In the genomic region with DNA sequence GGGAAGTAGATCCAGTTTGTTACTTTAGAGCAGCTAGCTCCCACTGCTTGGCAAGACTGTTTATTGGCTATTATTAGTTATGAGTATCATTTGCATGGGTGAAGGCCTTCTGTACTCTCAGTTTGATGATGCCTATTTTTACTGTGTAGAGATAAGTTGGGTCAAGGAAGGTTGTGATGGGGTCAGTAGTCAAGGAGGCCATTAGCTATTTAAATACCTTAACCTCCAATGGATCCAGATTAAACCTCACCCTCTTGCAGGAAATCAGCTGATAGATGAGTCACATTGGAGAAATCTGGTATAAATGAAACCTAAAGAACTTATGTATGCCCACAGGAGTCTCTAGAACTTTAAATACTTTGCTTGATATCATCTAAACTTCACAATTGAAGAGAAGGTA, we compare ENCODE assay signal across 12 cellular contexts. TPM values are rescaled to one million over a fixed set of nuclear protein-coding genes. Genes with fewer than 3 reads are reported as not detected.
DNase-seq lines count a peak whose midpoint lies in the region; ATAC-seq, FAIRE-seq and TF ChIP-seq lines count a peak whose summit lies in the region.
"Had no signal": no experiment of that assay in that cellular context is flagged by ENCODE, and none has a peak within 500 bp of the region (broad histone marks: within the 10 kb centered on the region; RNA-seq: fewer than 3 reads in every experiment).

No MANE protein-coding gene starts in this region.

- no peaks in the 10 kb centered on the region for H3K79me2 ChIP-seq in PC-3 (ENCODE audit: low read length)

- FAIRE-seq in urothelium cell line (lab: Jason Lieb, UNC) = no peak

- H3K27me3 ChIP-seq in CD8-positive, alpha-beta T cell (ENCODE audit: insufficient read depth, low read length) = no peaks in the 10 kb centered on the region
- H3K27me3 ChIP-seq in PC-3 (ENCODE audit: low read length) = no peaks in the 10 kb centered on the region
- no peaks in the 10 kb centered on the region for H3K27me3 ChIP-seq in right lobe of liver
- H3K27me3 ChIP-seq: neutrophil had no signal

- H3K36me3 ChIP-seq in CD8-positive, alpha-beta T cell (ENCODE audit: insufficient read depth, low read length) = no peaks in the 10 kb centered on the region
- H3K36me3 ChIP-seq in PC-3 (ENCODE audit: low read depth, low read length) (no peaks in the 10 kb centered on the region), right lobe of liver (no peaks in the 10 kb centered on the region)
- H3K36me3 ChIP-seq: neutrophil had no signal

- peaks cover 85% of the 10 kb centered on the region for H3K4me1 Mint-ChIP-seq in CD8-positive, alpha-beta T cell (ENCODE audit: low read depth)

- intact Hi-C loops in CD8-positive, alpha-beta T cell (cut with DNase I, micrococcal nuclease) = loop anchor here (2.0 to 5.0 kb wide), 3 partner anchors 31 to 974 kb away; no protein-coding TSS in a partner anchor
- intact Hi-C loops in PC-3 (cut with micrococcal nuclease) (loop anchor here (5.0 kb wide), 1 partner anchor 44 kb away; a partner anchor contains a TSS), right lobe of liver (cut with DNase I) (no loop called here)

- H3K4me1 ChIP-seq in CD8-positive, alpha-beta T cell (ENCODE audit: insufficient read depth, low read length) = peaks cover 78% of the 10 kb centered on the region
- H3K4me1 ChIP-seq in PC-3 (ENCODE audit: insufficient read depth, low read length) (peaks cover 62% of the 10 kb centered on the region), right lobe of liver (no peaks in the 10 kb centered on the region)

- no peak for DNase-seq in CD8-positive, alpha-beta T cell
- peak; percentile 28 for DNase-seq in PC-3
- peak; percentile 63 for DNase-seq in choroid plexus epithelial cell (ENCODE audit: low read depth)
- DNase-seq in right lobe of liver = no peak
- DNase-seq in AG08396 (ENCODE audit: low spot score) = no peak
- DNase-seq in urothelium cell line (ENCODE audit: low spot score) = no peak
- no peak for DNase-seq in 8988T
- DNase-seq: cerebellar nuclear complex, NCI-H446 had no signal

- no peaks in the 10 kb centered on the region for H3K36me3 Mint-ChIP-seq in CD8-positive, alpha-beta T cell

- H2AFZ ChIP-seq in PC-3 (ENCODE audit: low read length) = no peak overlapping the region

- no TSS peak for BruUV-seq in PC-3 (replicated peaks; lab: Mats Ljungman, UMichigan)

- TF ChIP-seq POLR2A in right lobe of liver (IDR thresholded peaks at IDR 0.05) = no peak

- H3K9me2 ChIP-seq in PC-3 (replicated peaks; ENCODE audit: low read length) = no peaks in the 10 kb centered on the region

- H3F3A ChIP-seq in PC-3 (ENCODE audit: low read length, unreplicated experiment) = peaks cover 8% of the 10 kb centered on the region

- H3K4me3 Mint-ChIP-seq in CD8-positive, alpha-beta T cell = peak overlapping the region; percentile 6

- no peaks in the 10 kb centered on the region for H4K20me1 ChIP-seq in PC-3 (ENCODE audit: low read length)

- no peaks in the 10 kb centered on the region for H3K9me3 ChIP-seq in CD8-positive, alpha-beta T cell (ENCODE audit: low read length)
- H3K9me3 ChIP-seq in PC-3 (ENCODE audit: low read length) = no peaks in the 10 kb centered on the region
- no peaks in the 10 kb centered on the region for H3K9me3 ChIP-seq in right lobe of liver
- H3K9me3 ChIP-seq: neutrophil had no signal

- H3K27ac ChIP-seq in CD8-positive, alpha-beta T cell (ENCODE audit: low read depth, low read length) = no peak overlapping the region
- H3K27ac ChIP-seq in PC-3 (ENCODE audit: low read length) (no peak overlapping the region), right lobe of liver (peak overlapping the region in 2 of 3 donors; percentile 53 to 62)
- H3K27ac ChIP-seq: neutrophil had no signal

- H3K9me3 Mint-ChIP-seq in CD8-positive, alpha-beta T cell = no peaks in the 10 kb centered on the region

- CTCF ChIA-PET in CD8-positive, alpha-beta T cell (lab: Charles Lee) = interaction anchor here (1.1 to 4.0 kb wide), 3 partner anchors 11 to 45 kb away, joined by 4 to 19 read pairs (median 5); a partner anchor contains a TSS
- CTCF ChIA-PET in PC-3 (lab: Charles Lee) = interaction anchor here (0.7 kb wide), 1 partner anchor 31 kb away, joined by 3 read pairs; no protein-coding TSS in a partner anchor

- no peaks in the 10 kb centered on the region for H3K27me3 Mint-ChIP-seq in CD8-positive, alpha-beta T cell (ENCODE audit: low read depth)

- H3K9ac ChIP-seq in PC-3 (ENCODE audit: low read length) = no peak overlapping the region

- ATAC-seq in CD8-positive, alpha-beta T cell = no peak
- no peak for ATAC-seq in PC-3
- ATAC-seq in right lobe of liver = no peak
- no peak for ATAC-seq in HG02642 (IDR thresholded peaks at IDR 0.05; ENCODE audit: poor library complexity, unreplicated experiment)
- ATAC-seq: left lobe of liver had no signal

- no peak for TF ChIP-seq CTCF in CD8-positive, alpha-beta T cell (IDR thresholded peaks at IDR 0.05)
- TF ChIP-seq CTCF in PC-3 (conservative IDR thresholded peaks at IDR 0.05; ENCODE audit: low read depth, low read length) = no peak
- no peak for TF ChIP-seq CTCF in choroid plexus epithelial cell (conservative IDR thresholded peaks at IDR 0.05; ENCODE audit: low read depth, low read length)
- TF ChIP-seq CTCF in right lobe of liver (IDR thresholded peaks at IDR 0.05) = no peak

- POLR2A ChIA-PET in CD8-positive, alpha-beta T cell (lab: Charles Lee) = interaction anchor here (1.0 to 1.3 kb wide), 2 partner anchors 10 to 681 kb away, joined by 3 to 5 read pairs; no protein-coding TSS in a partner anchor
- POLR2A ChIA-PET in PC-3 (lab: Charles Lee; ENCODE audit: unreplicated experiment) = no interaction called here

- H3K4me3 ChIP-seq in CD8-positive, alpha-beta T cell (ENCODE audit: low read depth, low read length) = no peak overlapping the region
- H3K4me3 ChIP-seq in PC-3 (ENCODE audit: low read length) (no peak overlapping the region), choroid plexus epithelial cell (ENCODE audit: low read depth, low read length) (no peak overlapping the region), right lobe of liver (no peak overlapping the region)

- peak overlapping the region; percentile 99 for H3K27ac Mint-ChIP-seq in CD8-positive, alpha-beta T cell

- H3K4me2 ChIP-seq in PC-3 (ENCODE audit: low read length) = no peak overlapping the region

RNA-seq across cellular contexts. Expression of a gene that starts 45.0 kb away (rescaled TPM):
- 10 to 100 TPM; 13.5 to 16.1 TPM for total RNA-seq in CD8-positive, alpha-beta T cell
- total RNA-seq in PC-3 (2014; rRNA removed) (305 and 374 TPM in 2 replicates), right lobe of liver (100 to 1,000 TPM in 1 of 6 experiments, 10 to 100 TPM in 5; 10.7 to 253 (median 64.6) TPM)

Comparison
In these comparisons a context has a peak if more than half of its experiments do, and no peak if none do; other contexts are left out.
1. DNase-seq: peak in PC-3 (single experiment) and choroid plexus epithelial cell (single experiment); none in CD8-positive, alpha-beta T cell (0 of 7), right lobe of liver (0 of 3), AG08396 (single experiment), urothelium cell line (single experiment) and 8988T (single experiment).
2. H3K27ac ChIP-seq: peak in right lobe of liver (2 of 3); none in CD8-positive, alpha-beta T cell (single experiment) and PC-3 (single experiment).
3. intact Hi-C loops: an anchor here in CD8-positive, alpha-beta T cell (2.0 to 5.0 kb wide) and PC-3 (5.0 kb wide); none called in right lobe of liver.